ENCODE assay signal across 9 cellular contexts in the genomic region with DNA sequence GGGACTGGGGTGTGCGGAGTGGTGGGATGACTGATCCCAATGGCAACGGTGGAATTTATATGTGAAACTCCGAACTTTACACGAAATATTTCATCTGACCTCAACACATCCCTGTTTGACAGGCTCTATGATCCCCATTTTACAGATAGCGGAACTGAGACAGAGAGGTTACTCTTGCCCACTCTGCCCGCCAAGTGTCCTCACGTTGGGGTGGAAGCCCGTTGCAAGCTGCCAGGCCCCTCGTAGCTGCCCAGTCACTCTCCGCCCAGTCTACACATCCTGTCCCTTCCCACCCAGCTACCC. TPM values are rescaled to one million over a fixed set of nuclear protein-coding genes. Genes with fewer than 3 reads are reported as not detected.
DNase-seq lines count a peak whose midpoint lies in the region; ATAC-seq, FAIRE-seq and TF ChIP-seq lines count a peak whose summit lies in the region.
"Had no signal": no experiment of that assay in that cellular context is flagged by ENCODE, and none has a peak within 500 bp of the region (broad histone marks: within the 10 kb centered on the region; RNA-seq: fewer than 3 reads in every experiment).

No MANE protein-coding gene starts in this region.

- H3K27ac Mint-ChIP-seq in activated T-cell treated with anti-CD3 and anti-CD28 coated beads, Interleukin-2, amount 50 U/mL, for 24 hours, result peak overlapping the region; percentile 95
- peak overlapping the region; percentile 93 for H3K27ac Mint-ChIP-seq in activated naive CD8-positive, alpha-beta T cell

- no peaks in the 10 kb centered on the region for H3K9me3 Mint-ChIP-seq in activated T-cell treated with anti-CD3 and anti-CD28 coated beads, Interleukin-2, amount 50 U/mL, for 24 hours
- H3K9me3 Mint-ChIP-seq in activated naive CD8-positive, alpha-beta T cell (ENCODE audit: low read depth), result no peaks in the 10 kb centered on the region

- H3K4me3 ChIP-seq in HepG2 (replicated peaks in 1 of 3; ENCODE audit: insufficient read depth in 1 of 3, low read depth in 2 of 3, low read length in 3 of 3) (peak overlapping the region; percentile 58 to 72 (median 70)), testis (peak overlapping the region; percentile 50 to 62)

- TF ChIP-seq CTCF in HepG2 (CRISPR knock-in tag; IDR thresholded peaks at IDR 0.05), result no peak
- no peak for TF ChIP-seq CTCF in testis (IDR thresholded peaks at IDR 0.05)

- TF ChIP-seq POLR2A in HepG2 (IDR thresholded peaks at IDR 0.05; ENCODE audit: insufficient read depth in 1 of 2, low read depth in 2 of 2, low read length in 2 of 2) (no peak), testis (IDR thresholded peaks at IDR 0.05) (no peak)

- peaks cover 0 to 13% of the 10 kb centered on the region in 2 experiments; a peak in 3 of 5 replicates for H3K27me3 ChIP-seq in HepG2 (ENCODE audit: control insufficient read depth in 1 of 2, insufficient read depth in 2 of 2, low read length in 2 of 2)
- H3K27me3 ChIP-seq in testis, result no peaks in the 10 kb centered on the region

- H3K9me3 ChIP-seq in HepG2 (ENCODE audit: low read length) (no peaks in the 10 kb centered on the region), testis (no peaks in the 10 kb centered on the region)

- no peak for FAIRE-seq in HepG2 (lab: Jason Lieb, UNC)

- peak overlapping the region; percentile 81 for H3K4me2 ChIP-seq in HepG2 (ENCODE audit: low read depth, low read length)

- TF ChIP-seq RAD21 in HepG2 (CRISPR knock-in tag; IDR thresholded peaks at IDR 0.05), result no peak

- H3K9ac ChIP-seq in HepG2 (ENCODE audit: insufficient read depth, low read depth, low read length), result peak overlapping the region; percentile 48; the same call in 1 of the 2 replicates

- in situ Hi-C loops in HepG2 (cut with HindIII; ENCODE audit: extremely low pct_ligation_motif_present, low pct_unique_long_range_greater_than_20kb), result no loop called here

- 56% methylated on average over 10 of the region's 10 CpGs for WGBS in HepG2 (ENCODE audit: low lambda C conversion rate)
- 37 to 56% methylated on average over 10 of the region's 10 CpGs for WGBS in testis, 2 donors

- BruUV-seq in HepG2 (replicated peaks; lab: Mats Ljungman, UMichigan), result no TSS peak

- ATAC-seq in HepG2 (no peak), GM21526 (IDR thresholded peaks at IDR 0.05; ENCODE audit: low FRiP score, unreplicated experiment) (no peak), HG02798 (IDR thresholded peaks at IDR 0.05; ENCODE audit: poor library complexity, unreplicated experiment) (no peak)

- intact Hi-C loops in HepG2 (cut with micrococcal nuclease; ENCODE audit: unreplicated experiment), result loop anchor here (10.0 kb wide), 1 partner anchor 57 kb away; no protein-coding TSS in a partner anchor
- intact Hi-C loops in testis (cut with DNase I; ENCODE audit: low total_unique reads), result no loop called here

- peaks cover 51% of the 10 kb centered on the region for H3K4me1 Mint-ChIP-seq in activated T-cell treated with anti-CD3 and anti-CD28 coated beads, Interleukin-2, amount 50 U/mL, for 24 hours (ENCODE audit: low read depth)
- peaks cover 47% of the 10 kb centered on the region for H3K4me1 Mint-ChIP-seq in activated naive CD8-positive, alpha-beta T cell (ENCODE audit: low read depth)

- H3K27ac ChIP-seq in HepG2 (ENCODE audit: extremely low read length, insufficient read depth, low read length) (no peak overlapping the region), testis (no peak overlapping the region), caudate nucleus (ENCODE audit: low read depth, low read length) (no peak overlapping the region)

- H3K36me3 Mint-ChIP-seq in activated T-cell treated with anti-CD3 and anti-CD28 coated beads, Interleukin-2, amount 50 U/mL, for 24 hours (ENCODE audit: low read depth), result peaks cover 28% of the 10 kb centered on the region
- no peaks in the 10 kb centered on the region for H3K36me3 Mint-ChIP-seq in activated naive CD8-positive, alpha-beta T cell

- H2AFZ ChIP-seq in HepG2 (ENCODE audit: low read length), result no peak overlapping the region

- TF ChIP-seq EP300 in HepG2 (IDR thresholded peaks at IDR 0.05; ENCODE audit: low read depth in 2 of 2, low read length in 2 of 2) (no peak), HepG2 (CRISPR knock-in tag; IDR thresholded peaks at IDR 0.05; ENCODE audit: borderline replicate concordance) (no peak)

- no peaks in the 10 kb centered on the region for H4K20me1 ChIP-seq in HepG2 (ENCODE audit: insufficient read depth, low read length)

- H3K79me2 ChIP-seq in HepG2 (ENCODE audit: insufficient read depth, low read length), result no peaks in the 10 kb centered on the region

- H3K27me3 Mint-ChIP-seq in activated T-cell treated with anti-CD3 and anti-CD28 coated beads, Interleukin-2, amount 50 U/mL, for 24 hours, result no peaks in the 10 kb centered on the region
- no peaks in the 10 kb centered on the region for H3K27me3 Mint-ChIP-seq in activated naive CD8-positive, alpha-beta T cell

- H3K4me1 ChIP-seq in HepG2 (ENCODE audit: insufficient read depth, low read length) (peaks cover 48% of the 10 kb centered on the region), testis (no peaks in the 10 kb centered on the region)

- H3K4me3 Mint-ChIP-seq in activated T-cell treated with anti-CD3 and anti-CD28 coated beads, Interleukin-2, amount 50 U/mL, for 24 hours, result peak overlapping the region; percentile 81
- H3K4me3 Mint-ChIP-seq in activated naive CD8-positive, alpha-beta T cell, result peak overlapping the region; percentile 93

- CTCF ChIA-PET in HepG2 (lab: Yijun Ruan, JAX; ENCODE audit: low intra/inter-chr PET ratio, low total read pairs), result no interaction called here

- H3K36me3 ChIP-seq in HepG2 (replicated peaks in 1 of 2; ENCODE audit: control insufficient read depth in 1 of 2, insufficient read depth in 2 of 2, low read length in 2 of 2) (no peaks in the 10 kb centered on the region), testis (ENCODE audit: low read depth, missing control alignments) (no peaks in the 10 kb centered on the region)

- DNase-seq in activated T-cell treated with anti-CD3 and anti-CD28 coated beads, Interleukin-2, amount 50 U/mL, for 24 hours, result no peak
- DNase-seq in activated T-cell treated with anti-CD3 and anti-CD28 coated beads, Interleukin-2, amount 50 U/mL, for 1 hour, result no peak
- DNase-seq in HepG2 (ENCODE audit: low spot score) (no peak), testis (no peak), caudate nucleus (lab: John Stamatoyannopoulos, UW) (no peak)
- DNase-seq: DND-41 had no signal

- POLR2A ChIA-PET in HepG2 (lab: Yijun Ruan, JAX), result interaction anchor here (0.8 to 2.4 kb wide), 8 partner anchors 8 to 200 kb away, joined by 3 to 36 read pairs (median 5); a partner anchor contains a TSS

RNA-seq across cellular contexts. Expression of a gene that starts 0.4 kb away (rescaled TPM):
- total RNA-seq in HepG2 (2016; rRNA removed; fragmentation: Illumina TruSeq; extraction: Trizol), result 8.8 and 19.4 TPM in 2 replicates
- total RNA-seq in HepG2 (2016; cell fraction: cytosol; rRNA removed; fragmentation: Illumina TruSeq; extraction: Trizol; ENCODE audit: low read depth), result 0.53 and 1.2 TPM in 2 replicates
- 9.2 and 13.8 TPM in 2 replicates for total RNA-seq in HepG2 (2016; cell fraction: insoluble cytoplasmic fraction; rRNA removed; fragmentation: Illumina TruSeq; extraction: Trizol)
- 2.0 and 3.5 TPM in 2 replicates for total RNA-seq in HepG2 (2016; cell fraction: membrane; rRNA removed; fragmentation: Illumina TruSeq; extraction: Trizol)
- total RNA-seq in HepG2 (2016; cell fraction: nucleus; rRNA removed; fragmentation: Illumina TruSeq; extraction: Trizol), result 13.7 and 26.6 TPM in 2 replicates
- 8.9 and 11.4 TPM in 2 replicates for polyA plus RNA-seq in HepG2 (2011; rRNA removed)
- polyA plus RNA-seq in HepG2 (2011; cell fraction: cytosol; rRNA removed), result 4.1 and 7.8 TPM in 2 replicates
- polyA plus RNA-seq in HepG2 (2011; cell fraction: nucleus; rRNA removed), result 1.6 and 2.1 TPM in 2 replicates
- polyA plus RNA-seq in HepG2 (2012), result 10.7 and 12.2 TPM in 2 replicates
- 0.64 and 0.67 TPM in 2 replicates for polyA plus RNA-seq in HepG2 (2016; cell fraction: cytosol; fragmentation: Illumina TruSeq; extraction: Trizol; ENCODE audit: low read depth)
- 8.0 and 8.2 TPM in 2 replicates for polyA plus RNA-seq in HepG2 (2016; cell fraction: insoluble cytoplasmic fraction; fragmentation: Illumina TruSeq; extraction: Trizol; ENCODE audit: low read depth)
- polyA plus RNA-seq in HepG2 (2016; cell fraction: membrane; fragmentation: Illumina TruSeq; extraction: Trizol; ENCODE audit: low read depth), result 1.1 and 1.3 TPM in 2 replicates
- polyA plus RNA-seq in HepG2 (2016; cell fraction: nucleus; fragmentation: Illumina TruSeq; extraction: Trizol; ENCODE audit: insufficient read depth, low read depth), result 19.6 and 24.6 TPM in 2 replicates
- 0.07 and 5.9 TPM in 2 replicates for polyA minus RNA-seq in HepG2 (2011; rRNA and poly(A)+ RNA removed; ENCODE audit: low replicate concordance)
- polyA minus RNA-seq in HepG2 (2011; cell fraction: cytosol; rRNA and poly(A)+ RNA removed), result 7.8 and 8.8 TPM in 2 replicates
- polyA minus RNA-seq in HepG2 (2011; cell fraction: nucleus; rRNA and poly(A)+ RNA removed), result 3.7 and 7.1 TPM in 2 replicates
- total RNA-seq in testis, result 1 to 10 TPM; 3.3 to 4.2 TPM
- 4.2 TPM for polyA plus RNA-seq in testis (ENCODE audit: insufficient read depth, low read depth, low replicate concordance)

RNA-seq across cellular contexts. Expression of a gene that starts 48.9 kb away (rescaled TPM):
- 412 and 636 TPM in 2 replicates for total RNA-seq in HepG2 (2016; rRNA removed; fragmentation: Illumina TruSeq; extraction: Trizol)
- total RNA-seq in HepG2 (2016; cell fraction: cytosol; rRNA removed; fragmentation: Illumina TruSeq; extraction: Trizol; ENCODE audit: low read depth), result 31.5 and 36.0 TPM in 2 replicates
- 434 and 632 TPM in 2 replicates for total RNA-seq in HepG2 (2016; cell fraction: insoluble cytoplasmic fraction; rRNA removed; fragmentation: Illumina TruSeq; extraction: Trizol)
- total RNA-seq in HepG2 (2016; cell fraction: membrane; rRNA removed; fragmentation: Illumina TruSeq; extraction: Trizol), result 69.3 and 71.5 TPM in 2 replicates
- total RNA-seq in HepG2 (2016; cell fraction: nucleus; rRNA removed; fragmentation: Illumina TruSeq; extraction: Trizol), result 305 and 307 TPM in 2 replicates
- polyA plus RNA-seq in HepG2 (2011; rRNA removed), result 144 and 193 TPM in 2 replicates
- 105 and 119 TPM in 2 replicates for polyA plus RNA-seq in HepG2 (2011; cell fraction: cytosol; rRNA removed)
- polyA plus RNA-seq in HepG2 (2011; cell fraction: nucleus; rRNA removed), result 173 and 254 TPM in 2 replicates
- 348 and 727 TPM in 2 replicates for polyA plus RNA-seq in HepG2 (2012)
- 50.3 and 54.5 TPM in 2 replicates for polyA plus RNA-seq in HepG2 (2016; cell fraction: cytosol; fragmentation: Illumina TruSeq; extraction: Trizol; ENCODE audit: low read depth)
- 1,958 and 2,163 TPM in 2 replicates for polyA plus RNA-seq in HepG2 (2016; cell fraction: insoluble cytoplasmic fraction; fragmentation: Illumina TruSeq; extraction: Trizol; ENCODE audit: low read depth)
- 95.2 and 104 TPM in 2 replicates for polyA plus RNA-seq in HepG2 (2016; cell fraction: membrane; fragmentation: Illumina TruSeq; extraction: Trizol; ENCODE audit: low read depth)
- 1,155 and 1,186 TPM in 2 replicates for polyA plus RNA-seq in HepG2 (2016; cell fraction: nucleus; fragmentation: Illumina TruSeq; extraction: Trizol; ENCODE audit: insufficient read depth, low read depth)
- 47.8 and 128 TPM in 2 replicates for polyA minus RNA-seq in HepG2 (2011; rRNA and poly(A)+ RNA removed; ENCODE audit: low replicate concordance)
- polyA minus RNA-seq in HepG2 (2011; cell fraction: cytosol; rRNA and poly(A)+ RNA removed), result 103 and 153 TPM in 2 replicates
- polyA minus RNA-seq in HepG2 (2011; cell fraction: nucleus; rRNA and poly(A)+ RNA removed), result 372 and 389 TPM in 2 replicates
- 100 to 1,000 TPM; 343 to 372 TPM for total RNA-seq in testis
- polyA plus RNA-seq in testis (ENCODE audit: insufficient read depth, low read depth, low replicate concordance), result 659 TPM

RNA-seq across cellular contexts. Expression of a gene that starts 49.9 kb away (rescaled TPM):
- total RNA-seq in HepG2 (2016; rRNA removed; fragmentation: Illumina TruSeq; extraction: Trizol) (249 and 355 TPM in 2 replicates), testis (100 to 1,000 TPM in 1 of 2 donors, 10 to 100 TPM in 1; 95.7 to 116 TPM)
- total RNA-seq in HepG2 (2016; cell fraction: cytosol; rRNA removed; fragmentation: Illumina TruSeq; extraction: Trizol; ENCODE audit: low read depth), result 79.1 and 86.5 TPM in 2 replicates
- total RNA-seq in HepG2 (2016; cell fraction: insoluble cytoplasmic fraction; rRNA removed; fragmentation: Illumina TruSeq; extraction: Trizol), result 257 and 354 TPM in 2 replicates
- 129 and 141 TPM in 2 replicates for total RNA-seq in HepG2 (2016; cell fraction: membrane; rRNA removed; fragmentation: Illumina TruSeq; extraction: Trizol)
- total RNA-seq in HepG2 (2016; cell fraction: nucleus; rRNA removed; fragmentation: Illumina TruSeq; extraction: Trizol), result 151 and 169 TPM in 2 replicates
- polyA plus RNA-seq in HepG2 (2011; rRNA removed) (36.3 and 53.9 TPM in 2 replicates), testis (ENCODE audit: insufficient read depth, low read depth, low replicate concordance) (137 TPM)
- polyA plus RNA-seq in HepG2 (2011; cell fraction: cytosol; rRNA removed), result 17.4 and 18.2 TPM in 2 replicates
- polyA plus RNA-seq in HepG2 (2011; cell fraction: nucleus; rRNA removed), result 60.4 and 70.5 TPM in 2 replicates
- 123 and 165 TPM in 2 replicates for polyA plus RNA-seq in HepG2 (2012)
- polyA plus RNA-seq in HepG2 (2016; cell fraction: cytosol; fragmentation: Illumina TruSeq; extraction: Trizol; ENCODE audit: low read depth), result 76.0 and 83.8 TPM in 2 replicates
- 424 and 453 TPM in 2 replicates for polyA plus RNA-seq in HepG2 (2016; cell fraction: insoluble cytoplasmic fraction; fragmentation: Illumina TruSeq; extraction: Trizol; ENCODE audit: low read depth)
- polyA plus RNA-seq in HepG2 (2016; cell fraction: membrane; fragmentation: Illumina TruSeq; extraction: Trizol; ENCODE audit: low read depth), result 117 TPM in 2 replicates
- polyA plus RNA-seq in HepG2 (2016; cell fraction: nucleus; fragmentation: Illumina TruSeq; extraction: Trizol; ENCODE audit: insufficient read depth, low read depth), result 228 and 229 TPM in 2 replicates
- polyA minus RNA-seq in HepG2 (2011; rRNA and poly(A)+ RNA removed; ENCODE audit: low replicate concordance), result 10.5 and 24.1 TPM in 2 replicates
- polyA minus RNA-seq in HepG2 (2011; cell fraction: cytosol; rRNA and poly(A)+ RNA removed), result 15.5 and 20.0 TPM in 2 replicates
- polyA minus RNA-seq in HepG2 (2011; cell fraction: nucleus; rRNA and poly(A)+ RNA removed), result 110 and 122 TPM in 2 replicates
